In the genomic region with DNA sequence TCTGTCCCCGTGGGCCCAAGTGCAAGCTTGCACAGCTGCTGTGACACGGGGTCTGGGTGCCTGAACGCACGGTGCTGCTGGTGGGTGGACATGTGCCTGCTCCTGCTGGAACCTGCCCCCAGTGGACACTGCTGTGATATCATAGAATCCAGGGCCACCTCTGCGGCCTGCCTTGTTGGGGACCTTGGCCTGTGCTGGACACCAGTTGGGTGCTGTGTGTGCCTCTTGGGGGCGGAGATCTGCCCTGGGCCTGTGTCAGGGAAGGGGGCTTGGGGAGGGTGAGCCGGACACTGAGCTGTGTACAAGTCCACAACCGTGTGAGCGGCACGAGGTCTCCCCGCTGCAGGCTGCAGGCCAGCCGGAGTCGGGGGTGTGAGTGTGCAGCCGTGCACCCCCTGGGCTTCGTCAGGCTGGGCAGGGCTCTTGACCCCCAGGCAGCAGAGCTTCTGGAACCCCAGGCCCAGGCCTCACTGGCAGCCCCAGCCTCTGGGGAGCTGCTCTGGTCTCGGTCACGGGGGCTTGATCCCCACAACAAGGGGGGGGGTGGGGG, we compare ENCODE assay signal across 20 cellular contexts.
"Had no signal": no experiment of that assay in that cellular context is flagged by ENCODE, and none has a peak within 500 bp of the region (broad histone marks: within the 10 kb centered on the region; RNA-seq: fewer than 3 reads in every experiment).

No MANE protein-coding gene starts in this region.

- H3K4me2 ChIP-seq: hepatocyte had no signal

- H3K36me3 ChIP-seq: colonic mucosa, ovary had no signal

- H3K4me3 ChIP-seq: colonic mucosa, hepatocyte, left lung, ovary, psoas muscle, skin epidermis, spleen, testis, tibial artery, upper lobe of left lung had no signal

- H3K27me3 ChIP-seq: colonic mucosa, hepatocyte, left lung, ovary, spleen, testis, tibial artery, upper lobe of left lung had no signal

- H3K27ac ChIP-seq: colonic mucosa, hepatocyte, left lung, ovary, psoas muscle, skin epidermis, spleen, testis, tibial artery, upper lobe of left lung had no signal

- H3K9me3 ChIP-seq: colonic mucosa, left lung, ovary, psoas muscle, spleen, testis, tibial artery, upper lobe of left lung had no signal

- DNase-seq: colonic mucosa; effector memory CD8-positive, alpha-beta T cell; head of caudate nucleus; left cardiac atrium; left lung; mesenchymal stem cell; naive thymus-derived CD8-positive, alpha-beta T cell; nephron progenitor cell; occipital lobe; ovary; psoas muscle; spleen; stimulated activated CD4-positive, alpha-beta T cell treated with anti-CD3 and anti-CD28 coated beads, Interleukin-4, amount 100 ng/mL, for 4 hours; stimulated activated naive CD8-positive, alpha-beta T cell treated with anti-CD3 and anti-CD28 coated beads, Interleukin-15, Interleukin-2, amounts not matched to agents 100 U/mL and 50 U/mL, for 24 hours; substantia nigra; testis; tibial artery had no signal

- H2AFZ ChIP-seq: hepatocyte had no signal
